8 cellular contexts compared by ENCODE assay signal in genomic region chr9:114098021-114098659, GRCh38. TPM values are rescaled to one million over a fixed set of nuclear protein-coding genes. Genes with fewer than 3 reads are reported as not detected.
DNase-seq lines count a peak whose midpoint lies in the region; ATAC-seq and TF ChIP-seq lines count a peak whose summit lies in the region.

No MANE protein-coding gene starts in this region.

- H3K4me3 Mint-ChIP-seq in natural killer cell, result peak overlapping the region; percentile 80

- peak; percentile 86 for ATAC-seq in esophagus mucosa
- peak; percentile 56 to 79 (median 71) for ATAC-seq in natural killer cell
- no peak for ATAC-seq in HG03175 (IDR thresholded peaks at IDR 0.05; ENCODE audit: unreplicated experiment)
- ATAC-seq in GM18517 (IDR thresholded peaks at IDR 0.05; ENCODE audit: unreplicated experiment), result no peak
- no peak for ATAC-seq in HG03442 (IDR thresholded peaks at IDR 0.05; ENCODE audit: unreplicated experiment)

- DNase-seq in GM03348 (ENCODE audit: low spot score), result peak; percentile 67
- no peak for DNase-seq in NT2/D1 (ENCODE audit: low read depth, low spot score)
- DNase-seq in natural killer cell, result no peak
- DNase-seq in A172 (ENCODE audit: low spot score), result no peak

- H3K4me3 ChIP-seq in NT2/D1 (ENCODE audit: insufficient read length, low read depth), result peak overlapping the region; percentile 49

- H3K27me3 ChIP-seq in NT2/D1 (ENCODE audit: insufficient read depth, insufficient read length), result peaks cover 17% of the 10 kb centered on the region

- H3K36me3 ChIP-seq in NT2/D1 (ENCODE audit: insufficient read depth, insufficient read length, low read length), result no peaks in the 10 kb centered on the region

- peak overlapping the region; percentile 59 for H3K9ac ChIP-seq in NT2/D1 (ENCODE audit: insufficient read length, low read depth)

- H3K9me3 Mint-ChIP-seq in natural killer cell, result peaks cover 2 to 3% of the 10 kb centered on the region in 2 donors

- H3K36me3 Mint-ChIP-seq in natural killer cell, result no peaks in the 10 kb centered on the region

- H3K27ac Mint-ChIP-seq in natural killer cell, result no peak overlapping the region

- no peak for TF ChIP-seq CTCF in natural killer cell (IDR thresholded peaks at IDR 0.05)

- peaks cover 11% of the 10 kb centered on the region for H3K4me1 ChIP-seq in NT2/D1 (ENCODE audit: insufficient read depth, insufficient read length)

- H3K27me3 Mint-ChIP-seq in natural killer cell (ENCODE audit: low read depth in 2 of 2), result peaks cover 33 to 35% of the 10 kb centered on the region in 2 donors

- intact Hi-C loops in natural killer cell (cut with micrococcal nuclease), result no loop called here

- peaks cover 14% of the 10 kb centered on the region for H3K9me3 ChIP-seq in NT2/D1 (ENCODE audit: insufficient read depth, low read length)

- H3K4me1 Mint-ChIP-seq in natural killer cell, result peaks cover 0 to 4% of the 10 kb centered on the region in 2 donors

RNA-seq across cellular contexts. Expression of gene KIF12, which starts 1.0 kb away (rescaled TPM):
- total RNA-seq in esophagus mucosa (0.56 TPM), natural killer cell (not detected)
- total RNA-seq in A172 (2014; rRNA removed; shearing (Covaris generic)), result 0.03 and 0.07 TPM in 2 replicates

RNA-seq across cellular contexts. Expression of gene AMBP, which starts 20.0 kb away (rescaled TPM):
- 0.44 TPM for total RNA-seq in esophagus mucosa
- not detected for total RNA-seq in natural killer cell
- total RNA-seq in A172 (2014; rRNA removed; shearing (Covaris generic)), result 0.79 and 1.7 TPM in 2 replicates

RNA-seq across cellular contexts. Expression of gene COL27A1, which starts 57.2 kb away (rescaled TPM):
- total RNA-seq in esophagus mucosa (13.6 TPM), natural killer cell (not detected)
- 8.2 and 8.4 TPM in 2 replicates for total RNA-seq in A172 (2014; rRNA removed; shearing (Covaris generic))

Comparison
In these comparisons a context has a peak if more than half of its experiments do, and no peak if none do; other contexts are left out.
1. ATAC-seq: peak in esophagus mucosa (single experiment) and natural killer cell (3 of 3); none in HG03175 (single experiment), GM18517 (single experiment) and HG03442 (single experiment).